In the genomic region with DNA sequence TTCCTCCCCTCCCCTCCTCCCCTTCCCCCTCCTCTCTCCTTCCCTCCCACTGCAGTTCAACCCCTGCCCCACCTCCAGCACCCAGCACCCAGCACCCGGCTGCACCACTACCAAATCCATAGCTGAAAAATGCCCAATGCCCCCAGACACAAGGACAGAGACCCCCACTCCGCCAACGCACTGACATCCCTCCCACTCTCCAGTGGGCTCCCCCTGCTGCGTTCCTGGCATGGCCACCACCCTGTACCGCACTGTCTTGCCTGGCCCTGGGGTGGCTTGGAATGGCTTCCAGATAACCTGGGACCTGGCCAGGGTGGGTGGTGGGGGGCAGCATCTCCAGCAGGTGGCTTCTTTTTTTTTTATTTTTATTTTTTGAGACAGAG, we compare ENCODE assay signal across 11 cellular contexts. TPM values are rescaled to one million over a fixed set of nuclear protein-coding genes. Genes with fewer than 3 reads are reported as not detected.
DNase-seq lines count a peak whose midpoint lies in the region; ATAC-seq and TF ChIP-seq lines count a peak whose summit lies in the region.
"Had no signal": no experiment of that assay in that cellular context is flagged by ENCODE, and none has a peak within 500 bp of the region (broad histone marks: within the 10 kb centered on the region; RNA-seq: fewer than 3 reads in every experiment).

No MANE protein-coding gene starts in this region.

- H3K36me3 ChIP-seq in CD4-positive, CD25-positive, alpha-beta regulatory T cell (ENCODE audit: control insufficient read depth, insufficient read depth, low read length), result no peaks in the 10 kb centered on the region
- no peaks in the 10 kb centered on the region for H3K36me3 ChIP-seq in OCI-LY3 (replicated peaks; ENCODE audit: low read depth, low read length)
- H3K36me3 ChIP-seq in effector memory CD4-positive, alpha-beta T cell (ENCODE audit: control insufficient read depth, insufficient read depth, low read length), result no peaks in the 10 kb centered on the region
- no peaks in the 10 kb centered on the region for H3K36me3 ChIP-seq in trophoblast cell (ENCODE audit: control insufficient read depth in 1 of 2, insufficient read depth in 2 of 2, low read length in 2 of 2)

- no peaks in the 10 kb centered on the region for H3K9me3 Mint-ChIP-seq in CD4-positive, CD25-positive, alpha-beta regulatory T cell
- H3K9me3 Mint-ChIP-seq: type B pancreatic cell had no signal

- H4K91ac ChIP-seq in trophoblast cell (ENCODE audit: low read depth, low read length), result peak overlapping the region; percentile 64

- no peaks in the 10 kb centered on the region for H3K9me3 ChIP-seq in CD4-positive, CD25-positive, alpha-beta regulatory T cell (ENCODE audit: control insufficient read depth in 2 of 2, low read length in 2 of 2)
- H3K9me3 ChIP-seq in OCI-LY3 (ENCODE audit: insufficient read depth, low read length) (no peaks in the 10 kb centered on the region), trophoblast cell (ENCODE audit: insufficient read depth, low read depth, low read length) (no peaks in the 10 kb centered on the region)
- H3K9me3 ChIP-seq in effector memory CD4-positive, alpha-beta T cell (ENCODE audit: control insufficient read depth, low read length), result no peaks in the 10 kb centered on the region

- H3K4me3 Mint-ChIP-seq in CD4-positive, CD25-positive, alpha-beta regulatory T cell, result peak overlapping the region; percentile 25 to 79 (median 64)
- H3K4me3 Mint-ChIP-seq: type B pancreatic cell had no signal

- H3K23ac ChIP-seq in trophoblast cell (ENCODE audit: low read length), result no peak overlapping the region

- H3K27me3 Mint-ChIP-seq in CD4-positive, CD25-positive, alpha-beta regulatory T cell, result peaks cover 1% of the 10 kb centered on the region
- H3K27me3 Mint-ChIP-seq: type B pancreatic cell had no signal

- peak overlapping the region; percentile 3 for H4K8ac ChIP-seq in trophoblast cell (ENCODE audit: low read depth, low read length)

- H3K36me3 Mint-ChIP-seq in CD4-positive, CD25-positive, alpha-beta regulatory T cell, result no peaks in the 10 kb centered on the region
- H3K36me3 Mint-ChIP-seq: type B pancreatic cell had no signal

- no peak for DNase-seq in CD4-positive, CD25-positive, alpha-beta regulatory T cell
- DNase-seq in effector memory CD4-positive, alpha-beta T cell, result no peak
- DNase-seq in trophoblast cell, result no peak
- no peak for DNase-seq in hippocampal formation (lab: John Stamatoyannopoulos, UW)
- DNase-seq in anterior cingulate cortex (lab: John Stamatoyannopoulos, UW), result no peak
- no peak for DNase-seq in GF-D8 (lab: John Stamatoyannopoulos, UW)
- DNase-seq: midbrain, NCI-H1436 treated with DMSO at 0.1 percent for 48 hours had no signal

- ATAC-seq in CD4-positive, CD25-positive, alpha-beta regulatory T cell (ENCODE audit: low read depth in 2 of 2), result no peak
- no peak for ATAC-seq in GM18519 (IDR thresholded peaks at IDR 0.05; ENCODE audit: low FRiP score, unreplicated experiment)

- H2AFZ ChIP-seq in OCI-LY3 (ENCODE audit: low read depth, low read length) (no peak overlapping the region), trophoblast cell (ENCODE audit: insufficient read depth, low read length, poor library complexity) (no peak overlapping the region)

- no peak overlapping the region for H3K4ac ChIP-seq in trophoblast cell (ENCODE audit: low read depth, low read length)

- no peak for TF ChIP-seq CTCF in OCI-LY3 (IDR thresholded peaks at IDR 0.05; ENCODE audit: low read depth, low read length)

- no peaks in the 10 kb centered on the region for H3K27me3 ChIP-seq in CD4-positive, CD25-positive, alpha-beta regulatory T cell (ENCODE audit: control insufficient read depth, insufficient read depth, low read length)
- H3K27me3 ChIP-seq in OCI-LY3 (ENCODE audit: low read depth, low read length) (no peaks in the 10 kb centered on the region), trophoblast cell (ENCODE audit: insufficient read depth, low read length) (no peaks in the 10 kb centered on the region)
- no peaks in the 10 kb centered on the region for H3K27me3 ChIP-seq in effector memory CD4-positive, alpha-beta T cell (replicated peaks; ENCODE audit: control insufficient read depth, insufficient read depth, low read length, poor library complexity, severe bottlenecking)

- H3K27ac ChIP-seq in CD4-positive, CD25-positive, alpha-beta regulatory T cell (ENCODE audit: insufficient read depth, low read length, poor library complexity, severe bottlenecking), result peak overlapping the region; percentile 80
- H3K27ac ChIP-seq in OCI-LY3 (ENCODE audit: low read length), result 0 out of 2 replicates have a peak overlapping the region, but pooled peaks have one; percentile 17
- H3K27ac ChIP-seq in effector memory CD4-positive, alpha-beta T cell (ENCODE audit: insufficient read depth, low read length, poor library complexity, severe bottlenecking), result peak overlapping the region; percentile 75
- H3K27ac ChIP-seq in trophoblast cell (ENCODE audit: low read depth, low read length), result no peak overlapping the region

- no peaks in the 10 kb centered on the region for H4K20me1 ChIP-seq in OCI-LY3 (ENCODE audit: insufficient read depth, low read length)

- no peak overlapping the region for H3K14ac ChIP-seq in trophoblast cell (ENCODE audit: low read length)

- H2AK5ac ChIP-seq in trophoblast cell (ENCODE audit: low read length), result peak overlapping the region; percentile 8

- H3K18ac ChIP-seq in trophoblast cell (ENCODE audit: low read length), result no peak overlapping the region

- peaks cover 70% of the 10 kb centered on the region for H3K4me1 ChIP-seq in CD4-positive, CD25-positive, alpha-beta regulatory T cell (ENCODE audit: control insufficient read depth, insufficient read depth, low read length, poor library complexity, severe bottlenecking)
- peaks cover 77% of the 10 kb centered on the region for H3K4me1 ChIP-seq in OCI-LY3 (ENCODE audit: low read length)
- H3K4me1 ChIP-seq in effector memory CD4-positive, alpha-beta T cell (ENCODE audit: control insufficient read depth, insufficient read depth, low read length, poor library complexity, severe bottlenecking), result peaks cover 67% of the 10 kb centered on the region
- peaks cover 26 to 29% of the 10 kb centered on the region in 2 experiments for H3K4me1 ChIP-seq in trophoblast cell (ENCODE audit: control insufficient read depth in 1 of 2, insufficient read depth in 2 of 2, low read length in 2 of 2)

- peak overlapping the region in 2 of 3 donors; percentile 29 to 63 for H3K27ac Mint-ChIP-seq in CD4-positive, CD25-positive, alpha-beta regulatory T cell
- H3K27ac Mint-ChIP-seq: type B pancreatic cell had no signal

- peak overlapping the region; percentile 51 for H2BK12ac ChIP-seq in trophoblast cell (ENCODE audit: low read length)

- H3K79me2 ChIP-seq in OCI-LY3 (ENCODE audit: low read length) (peaks cover 21% of the 10 kb centered on the region; the same call in 1 of the 2 replicates), trophoblast cell (ENCODE audit: control insufficient read depth, insufficient read depth, low read length, poor library complexity) (peaks cover 8% of the 10 kb centered on the region)

- H3K4me2 ChIP-seq in OCI-LY3 (ENCODE audit: low read length) (peak overlapping the region; percentile 14; the same call in 1 of the 2 replicates), trophoblast cell (ENCODE audit: low read length) (no peak overlapping the region)

- no peak overlapping the region for H2BK120ac ChIP-seq in trophoblast cell (ENCODE audit: insufficient read depth, low read length, poor library complexity)

- no peak overlapping the region for H2BK5ac ChIP-seq in trophoblast cell (ENCODE audit: low read depth, low read length, poor library complexity)

- H3K79me1 ChIP-seq in trophoblast cell (ENCODE audit: low read length), result peaks cover 31% of the 10 kb centered on the region

- no peak overlapping the region for H4K12ac ChIP-seq in trophoblast cell (ENCODE audit: low read depth, low read length)

- WGBS in trophoblast cell (ENCODE audit: extremely low coverage, insufficient coverage, insufficient read length), result no CpG with 5 or more reads among the region's 5 CpGs

- H3K9ac ChIP-seq in OCI-LY3 (ENCODE audit: low read length) (no peak overlapping the region), trophoblast cell (ENCODE audit: low read length) (no peak overlapping the region)

- peaks cover 0 to 71% (median 12%) of the 10 kb centered on the region in 4 donors for H3K4me1 Mint-ChIP-seq in CD4-positive, CD25-positive, alpha-beta regulatory T cell

- H3K4me3 ChIP-seq in CD4-positive, CD25-positive, alpha-beta regulatory T cell (ENCODE audit: low read depth, low read length), result no peak overlapping the region
- H3K4me3 ChIP-seq in OCI-LY3 (ENCODE audit: low read length) (no peak overlapping the region), trophoblast cell (ENCODE audit: low read depth, low read length) (no peak overlapping the region)
- H3K4me3 ChIP-seq in effector memory CD4-positive, alpha-beta T cell (ENCODE audit: insufficient read depth, low read depth, low read length, poor library complexity, severe bottlenecking), result peak overlapping the region; percentile 22

RNA-seq across cellular contexts. Expression of a gene that starts 5.8 kb away (rescaled TPM):
- total RNA-seq in CD4-positive, CD25-positive, alpha-beta regulatory T cell, result 340 TPM
- polyA plus RNA-seq in CD4-positive, CD25-positive, alpha-beta regulatory T cell, result 10 to 100 TPM; 28.7 to 38.2 (median 32.0) TPM
- 339 and 368 TPM in 2 replicates for polyA plus RNA-seq in trophoblast cell (2013)

RNA-seq across cellular contexts. Expression of a gene that starts 39.3 kb away (rescaled TPM):
- 131 TPM for total RNA-seq in CD4-positive, CD25-positive, alpha-beta regulatory T cell
- polyA plus RNA-seq in CD4-positive, CD25-positive, alpha-beta regulatory T cell, result 10 to 100 TPM; 73.6 to 91.1 (median 88.0) TPM
- polyA plus RNA-seq in trophoblast cell (2013), result 34.5 and 34.8 TPM in 2 replicates

RNA-seq across cellular contexts. Expression of a gene that starts 39.9 kb away (rescaled TPM):
- total RNA-seq in CD4-positive, CD25-positive, alpha-beta regulatory T cell, result 16.5 TPM
- under 1 TPM; 0.47 to 0.82 (median 0.70) TPM for polyA plus RNA-seq in CD4-positive, CD25-positive, alpha-beta regulatory T cell
- polyA plus RNA-seq in trophoblast cell (2013), result 1.2 and 1.5 TPM in 2 replicates

RNA-seq across cellular contexts. Expression of a gene that starts 41.3 kb away (rescaled TPM):
- 58.6 TPM for total RNA-seq in CD4-positive, CD25-positive, alpha-beta regulatory T cell
- polyA plus RNA-seq in CD4-positive, CD25-positive, alpha-beta regulatory T cell, result 1 to 10 TPM; 3.2 to 5.4 (median 4.7) TPM
- 43.8 and 44.5 TPM in 2 replicates for polyA plus RNA-seq in trophoblast cell (2013)
